1 cellular context compared by ENCODE assay signal in the genomic region with DNA sequence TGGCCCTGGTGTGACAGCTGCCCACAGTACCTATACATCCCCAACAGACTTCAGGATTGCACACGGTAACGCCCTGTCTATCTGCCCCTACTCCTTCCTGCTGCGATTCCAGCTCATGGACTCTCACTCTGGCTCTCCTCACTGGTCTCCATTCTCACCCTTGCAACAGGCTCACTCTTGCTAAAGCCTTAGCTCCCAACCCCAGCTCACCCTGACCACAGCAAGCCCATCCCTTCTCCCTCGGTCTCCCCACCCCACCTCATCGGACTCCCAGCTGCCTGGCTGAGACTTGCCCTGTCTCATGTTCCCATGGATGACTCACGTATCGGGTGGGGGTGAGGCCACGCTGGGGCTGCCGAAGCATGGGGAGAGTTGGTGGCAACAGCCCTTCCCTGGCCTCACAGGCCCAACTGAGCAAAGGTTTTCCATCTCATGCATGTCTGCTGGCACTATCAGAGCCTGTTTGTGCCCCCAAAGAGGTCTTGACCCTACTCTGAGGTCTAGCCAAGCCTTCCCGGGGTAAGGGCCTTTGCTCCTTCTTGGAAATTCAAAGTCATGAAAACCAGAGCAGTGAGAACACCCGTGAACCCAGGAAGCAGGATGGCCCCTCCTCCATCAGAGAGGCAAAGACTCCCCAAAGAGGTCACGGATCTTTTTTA.
TF ChIP-seq lines count a peak whose summit lies in the region.

No MANE protein-coding gene starts in this region.

TF ChIP-seq in HEK293, 187 proteins besides CTCF, POLR2A, EP300 and RAD21 (continued from another document):
- TF ChIP-seq, protein P1, sequence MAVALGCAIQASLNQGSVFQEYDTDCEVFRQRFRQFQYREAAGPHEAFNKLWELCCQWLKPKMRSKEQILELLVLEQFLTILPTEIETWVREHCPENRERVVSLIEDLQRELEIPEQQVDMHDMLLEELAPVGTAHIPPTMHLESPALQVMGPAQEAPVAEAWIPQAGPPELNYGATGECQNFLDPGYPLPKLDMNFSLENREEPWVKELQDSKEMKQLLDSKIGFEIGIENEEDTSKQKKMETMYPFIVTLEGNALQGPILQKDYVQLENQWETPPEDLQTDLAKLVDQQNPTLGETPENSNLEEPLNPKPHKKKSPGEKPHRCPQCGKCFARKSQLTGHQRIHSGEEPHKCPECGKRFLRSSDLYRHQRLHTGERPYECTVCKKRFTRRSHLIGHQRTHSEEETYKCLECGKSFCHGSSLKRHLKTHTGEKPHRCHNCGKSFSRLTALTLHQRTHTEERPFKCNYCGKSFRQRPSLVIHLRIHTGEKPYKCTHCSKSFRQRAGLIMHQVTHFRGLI (tag by site-specific recombination; IDR thresholded peaks at IDR 0.05) = peak; percentile 45; the same call in 1 of the 2 replicates
- TF ChIP-seq ZBTB20 (tag by site-specific recombination; IDR thresholded peaks at IDR 0.05) (peak; percentile 82), ZBTB7A (tag by site-specific recombination; IDR thresholded peaks at IDR 0.05; ENCODE audit: low read depth) (no peak), ZNF391 (tag by site-specific recombination; IDR thresholded peaks at IDR 0.05; ENCODE audit: borderline replicate concordance, low read depth) (no peak), ZBTB21 (tag by site-specific recombination; IDR thresholded peaks at IDR 0.05) (peak; percentile 16; the same call in 1 of the 2 replicates), ZNF624 (tag by site-specific recombination; IDR thresholded peaks at IDR 0.05) (no peak), ZNF311 (tag by site-specific recombination; IDR thresholded peaks at IDR 0.05; ENCODE audit: borderline replicate concordance) (no peak)
TF ChIP-seq in HEK293: peak in this region for 34.
